In genomic region chr2:38108907-38109731, GRCh38 we compare ENCODE assay signal across 13 cellular contexts. TPM values are rescaled to one million over a fixed set of nuclear protein-coding genes. Genes with fewer than 3 reads are reported as not detected.
DNase-seq lines count a peak whose midpoint lies in the region; ATAC-seq and TF ChIP-seq lines count a peak whose summit lies in the region.
"Had no signal": no experiment of that assay in that cellular context is flagged by ENCODE, and none has a peak within 500 bp of the region (broad histone marks: within the 10 kb centered on the region; RNA-seq: fewer than 3 reads in every experiment).

No MANE protein-coding gene starts in this region.

- intact Hi-C loops in esophagus squamous epithelium (cut with DNase I), result no loop called here
- intact Hi-C loops in heart right ventricle (cut with DNase I), result no loop called here

- 48 to 61% methylated on average over 11 of the region's 11 CpGs for WGBS in esophagus squamous epithelium, 2 donors
- 84 to 87% methylated on average over 11 of the region's 11 CpGs for WGBS in heart right ventricle, 2 donors

- ATAC-seq in GM18861 (IDR thresholded peaks at IDR 0.05; ENCODE audit: unreplicated experiment) (peak; percentile 4), GM18502 (IDR thresholded peaks at IDR 0.05; ENCODE audit: poor library complexity, unreplicated experiment) (no peak), heart right ventricle (no peak), GM21390 (IDR thresholded peaks at IDR 0.05; ENCODE audit: unreplicated experiment) (no peak)
- ATAC-seq: left colon had no signal

- H3K27ac ChIP-seq in esophagus squamous epithelium, result peak overlapping the region; percentile 18 to 71 (median 42)
- no peak overlapping the region for H3K27ac ChIP-seq in heart right ventricle

- no peaks in the 10 kb centered on the region for H3K27me3 ChIP-seq in esophagus squamous epithelium
- H3K27me3 ChIP-seq in heart right ventricle, result no peaks in the 10 kb centered on the region

- no peak for TF ChIP-seq CTCF in NB4 (IDR thresholded peaks at IDR 0.05; ENCODE audit: low read depth, low read length)
- no peak for TF ChIP-seq CTCF in esophagus squamous epithelium (IDR thresholded peaks at IDR 0.05)
- TF ChIP-seq CTCF in heart right ventricle (IDR thresholded peaks at IDR 0.05), result no peak

- H3K9me3 ChIP-seq in esophagus squamous epithelium (no peaks in the 10 kb centered on the region), heart right ventricle (peaks cover 0 to 19% (median 0%) of the 10 kb centered on the region in 11 donors)

- H3K4me3 ChIP-seq in NB4 (ENCODE audit: low read depth, low read length) (no peak overlapping the region), esophagus squamous epithelium (no peak overlapping the region), heart right ventricle (no peak overlapping the region)

- TF ChIP-seq POLR2A in NB4 (IDR thresholded peaks at IDR 0.05; ENCODE audit: extremely low read depth, insufficient read length) (no peak), esophagus squamous epithelium (IDR thresholded peaks at IDR 0.05) (no peak)

- peak; percentile 73 for DNase-seq in NB4 (ENCODE audit: low read depth)
- no peak for DNase-seq in esophagus squamous epithelium (lab: John Stamatoyannopoulos, UW)
- peak; percentile 18 for DNase-seq in renal cortical epithelial cell (ENCODE audit: low read depth)
- DNase-seq in heart right ventricle, result no peak
- DNase-seq in EL, result no peak
- DNase-seq: activated CD4-positive, alpha-beta T cell treated with anti-CD3 and anti-CD28 coated beads for 48 hours; effector CD4-positive, alpha-beta T cell; Kasumi-1; left colon; NCI-H2029 treated with DMSO at 0.1 percent for 48 hours had no signal

- no peaks in the 10 kb centered on the region for H3K36me3 ChIP-seq in esophagus squamous epithelium
- no peaks in the 10 kb centered on the region for H3K36me3 ChIP-seq in heart right ventricle

- H3K4me1 ChIP-seq in esophagus squamous epithelium (peaks cover 7 to 46% (median 13%) of the 10 kb centered on the region in 3 donors), heart right ventricle (peaks cover 2 to 39% (median 26%) of the 10 kb centered on the region in 9 donors)

RNA-seq across cellular contexts. Expression of gene CYP1B1, which starts 33.2 kb away (rescaled TPM):
- 10 to 100 TPM in 2 of 4 donors, 1 to 10 TPM in 2; 1.0 to 20.6 (median 12.8) TPM for total RNA-seq in esophagus squamous epithelium
- 18.9 and 422 TPM in 2 replicates for total RNA-seq in renal cortical epithelial cell
- total RNA-seq in heart right ventricle, result 10 to 100 TPM in 9 of 10 donors, 1 to 10 TPM in 1; 8.5 to 89.3 (median 18.6) TPM
- 1 to 10 TPM; 7.2 to 7.9 TPM for polyA plus RNA-seq in heart right ventricle

Comparison
In these comparisons a context has a peak if more than half of its experiments do, and no peak if none do; other contexts are left out.
1. DNase-seq: peak in NB4 (single experiment) and renal cortical epithelial cell (single experiment); none in esophagus squamous epithelium (single experiment), heart right ventricle (0 of 2) and EL (single experiment).
2. H3K27ac ChIP-seq: peak in esophagus squamous epithelium (4 of 4); none in heart right ventricle (0 of 10).